Comparison of ENCODE assay signal across 8 cellular contexts in genomic region chr16:29962344-29962994, GRCh38. TPM values are rescaled to one million over a fixed set of nuclear protein-coding genes. Genes with fewer than 3 reads are reported as not detected.
A peak's percentile ranks its signal among the peaks of the same experiment; 100 is the strongest.
DNase-seq lines count a peak whose midpoint lies in the region; ATAC-seq and TF ChIP-seq lines count a peak whose summit lies in the region.

No MANE protein-coding gene starts in this region.

- H3K27me3 ChIP-seq in SJCRH30, result no peaks in the 10 kb centered on the region
- no peaks in the 10 kb centered on the region for H3K27me3 ChIP-seq in esophagus muscularis mucosa

- POLR2A ChIA-PET in activated CD4-positive, alpha-beta T cell treated with anti-CD3 and anti-CD28 coated beads for 36 hours (lab: Charles Lee), result interaction anchor here (1.4 to 2.2 kb wide), 2 partner anchors 11 to 135 kb away, joined by 3 to 14 read pairs; partner anchors contain the start of gene TAOK2

- CTCF ChIA-PET in activated CD4-positive, alpha-beta T cell treated with anti-CD3 and anti-CD28 coated beads for 36 hours (lab: Charles Lee), result interaction anchor here (0.7 to 1.9 kb wide), 10 partner anchors 11 to 1346 kb away, joined by 3 to 15 read pairs (median 4); partner anchors contain the start of genes CDIPT, KCTD13 and TAOK2

- H3K4me1 Mint-ChIP-seq in activated CD4-positive, alpha-beta T cell treated with anti-CD3 and anti-CD28 coated beads for 36 hours, result peaks cover 17% of the 10 kb centered on the region
- H3K4me1 Mint-ChIP-seq in natural killer cell treated with Interleukin-12 subunit alpha and Interleukin-12 subunit beta and Interleukin-15 and Interleukin-18, amount 100 ng/mL, for 72 hours (ENCODE audit: low read depth in 2 of 2), result peaks cover 15 to 16% of the 10 kb centered on the region in 2 donors

- H3K27ac ChIP-seq in SJCRH30, result no peak overlapping the region; the same call in 1 of the 2 replicates
- H3K27ac ChIP-seq in esophagus muscularis mucosa (replicated peaks in 1 of 4), result peak overlapping the region; percentile 92 to 95 (median 94)

- intact Hi-C loops in activated CD4-positive, alpha-beta T cell treated with anti-CD3 and anti-CD28 coated beads for 36 hours (cut with DNase I, micrococcal nuclease), result loop anchor here (1.0 to 5.0 kb wide), 7 partner anchors 11 to 161 kb away; partner anchors contain the start of genes TAOK2 (in 2 of the 2), ASPHD1 (in 1 of the 2), INO80E (in 1 of the 2) and KCTD13 (in 1 of the 2)
- intact Hi-C loops in esophagus muscularis mucosa (cut with DNase I), result loop anchor here (5.0 kb wide), 1 partner anchor 35 kb away; the partner anchor contains the start of gene KCTD13

- DNase-seq in activated CD4-positive, alpha-beta T cell treated with anti-CD3 and anti-CD28 coated beads for 36 hours, result no peak
- DNase-seq in activated CD4-positive, alpha-beta T cell treated with anti-CD3 and anti-CD28 coated beads for 48 hours, result no peak
- no peak for DNase-seq in SJCRH30
- DNase-seq in esophagus muscularis mucosa (ENCODE audit: extremely low spot score), result no peak
- no peak for DNase-seq in natural killer cell treated with Interleukin-12 subunit alpha and Interleukin-12 subunit beta and Interleukin-15 and Interleukin-18, amount 100 ng/mL, for 72 hours (ENCODE audit: low spot score)
- DNase-seq in NCI-H446 treated with DMSO at 0.1 percent for 48 hours (lab: John Stamatoyannopoulos, UW), result no peak
- DNase-seq in NCI-H146 (lab: John Stamatoyannopoulos, UW), result no peak
- DNase-seq in NCI-H1092 (lab: John Stamatoyannopoulos, UW), result no peak

- no peaks in the 10 kb centered on the region for H3K27me3 Mint-ChIP-seq in activated CD4-positive, alpha-beta T cell treated with anti-CD3 and anti-CD28 coated beads for 36 hours
- H3K27me3 Mint-ChIP-seq in natural killer cell treated with Interleukin-12 subunit alpha and Interleukin-12 subunit beta and Interleukin-15 and Interleukin-18, amount 100 ng/mL, for 72 hours, result no peaks in the 10 kb centered on the region

- H3K4me3 ChIP-seq in SJCRH30, result peak overlapping the region; percentile 66
- H3K4me3 ChIP-seq in esophagus muscularis mucosa, result peak overlapping the region; percentile 73 to 95 (median 80)

- no peak for TF ChIP-seq POLR2A in esophagus muscularis mucosa (IDR thresholded peaks at IDR 0.05; ENCODE audit: low read depth)

- H3K4me1 ChIP-seq in SJCRH30 (no peaks in the 10 kb centered on the region), esophagus muscularis mucosa (peaks cover 8 to 34% (median 25%) of the 10 kb centered on the region in 4 donors)

- peak overlapping the region; percentile 87 for H3K27ac Mint-ChIP-seq in activated CD4-positive, alpha-beta T cell treated with anti-CD3 and anti-CD28 coated beads for 36 hours
- H3K27ac Mint-ChIP-seq in natural killer cell treated with Interleukin-12 subunit alpha and Interleukin-12 subunit beta and Interleukin-15 and Interleukin-18, amount 100 ng/mL, for 72 hours, result peak overlapping the region; percentile 83 to 93

- no peaks in the 10 kb centered on the region for H3K9me3 Mint-ChIP-seq in activated CD4-positive, alpha-beta T cell treated with anti-CD3 and anti-CD28 coated beads for 36 hours (ENCODE audit: low read depth)
- H3K9me3 Mint-ChIP-seq in natural killer cell treated with Interleukin-12 subunit alpha and Interleukin-12 subunit beta and Interleukin-15 and Interleukin-18, amount 100 ng/mL, for 72 hours, result no peaks in the 10 kb centered on the region

- WGBS in esophagus muscularis mucosa, result 4% methylated on average over 17 of the region's 18 CpGs

- H3K9me3 ChIP-seq in SJCRH30 (replicated peaks) (no peaks in the 10 kb centered on the region), esophagus muscularis mucosa (no peaks in the 10 kb centered on the region)

- peaks cover 2% of the 10 kb centered on the region for H3K36me3 Mint-ChIP-seq in activated CD4-positive, alpha-beta T cell treated with anti-CD3 and anti-CD28 coated beads for 36 hours (ENCODE audit: low read depth)
- no peaks in the 10 kb centered on the region for H3K36me3 Mint-ChIP-seq in natural killer cell treated with Interleukin-12 subunit alpha and Interleukin-12 subunit beta and Interleukin-15 and Interleukin-18, amount 100 ng/mL, for 72 hours

- H3K4me3 Mint-ChIP-seq in activated CD4-positive, alpha-beta T cell treated with anti-CD3 and anti-CD28 coated beads for 36 hours, result peak overlapping the region; percentile 88
- peak overlapping the region; percentile 96 for H3K4me3 Mint-ChIP-seq in natural killer cell treated with Interleukin-12 subunit alpha and Interleukin-12 subunit beta and Interleukin-15 and Interleukin-18, amount 100 ng/mL, for 72 hours

- no peak for ATAC-seq in activated CD4-positive, alpha-beta T cell treated with anti-CD3 and anti-CD28 coated beads for 36 hours
- no peak for ATAC-seq in natural killer cell treated with Interleukin-12 subunit alpha and Interleukin-12 subunit beta and Interleukin-15 and Interleukin-18, amount 100 ng/mL, for 72 hours

- no peak for TF ChIP-seq CTCF in esophagus muscularis mucosa (IDR thresholded peaks at IDR 0.05)

- H3K36me3 ChIP-seq in SJCRH30 (no peaks in the 10 kb centered on the region), esophagus muscularis mucosa (peaks cover 0 to 33% (median 6%) of the 10 kb centered on the region in 4 donors)

- no peak for TF ChIP-seq EP300 in esophagus muscularis mucosa (IDR thresholded peaks at IDR 0.05)

RNA-seq across cellular contexts. Expression of gene TMEM219, which starts 0.6 kb away (rescaled TPM):
- 10 to 100 TPM; 34.6 to 42.5 TPM for total RNA-seq in activated CD4-positive, alpha-beta T cell treated with anti-CD3 and anti-CD28 coated beads for 36 hours
- 29.8 and 32.1 TPM in 2 replicates for total RNA-seq in SJCRH30 (2014; rRNA removed; shearing (Covaris generic))
- total RNA-seq in esophagus muscularis mucosa, result 100 to 1,000 TPM in 3 of 4 donors, 10 to 100 TPM in 1; 96.8 to 114 (median 105) TPM
- total RNA-seq in natural killer cell treated with Interleukin-12 subunit alpha and Interleukin-12 subunit beta and Interleukin-15 and Interleukin-18, amount 100 ng/mL, for 72 hours, result 10 to 100 TPM; 44.3 to 51.6 TPM

RNA-seq across cellular contexts. Expression of gene TAOK2, which starts 11.2 kb away (rescaled TPM):
- total RNA-seq in activated CD4-positive, alpha-beta T cell treated with anti-CD3 and anti-CD28 coated beads for 36 hours, result 10 to 100 TPM; 24.1 to 24.4 TPM
- total RNA-seq in SJCRH30 (2014; rRNA removed; shearing (Covaris generic)), result 27.3 and 30.6 TPM in 2 replicates
- total RNA-seq in esophagus muscularis mucosa, result 10 to 100 TPM; 40.9 to 63.6 (median 51.4) TPM
- 10 to 100 TPM; 39.6 to 66.8 TPM for total RNA-seq in natural killer cell treated with Interleukin-12 subunit alpha and Interleukin-12 subunit beta and Interleukin-15 and Interleukin-18, amount 100 ng/mL, for 72 hours

RNA-seq across cellular contexts. Expression of gene HIRIP3, which starts 32.9 kb away (rescaled TPM):
- total RNA-seq in activated CD4-positive, alpha-beta T cell treated with anti-CD3 and anti-CD28 coated beads for 36 hours, result 10 to 100 TPM; 25.1 to 36.8 TPM
- total RNA-seq in SJCRH30 (2014; rRNA removed; shearing (Covaris generic)), result 10.9 and 12.5 TPM in 2 replicates
- 10 to 100 TPM; 20.8 to 39.4 (median 22.1) TPM for total RNA-seq in esophagus muscularis mucosa
- total RNA-seq in natural killer cell treated with Interleukin-12 subunit alpha and Interleukin-12 subunit beta and Interleukin-15 and Interleukin-18, amount 100 ng/mL, for 72 hours, result 10 to 100 TPM; 30.0 to 40.8 TPM

RNA-seq across cellular contexts. Expression of gene INO80E, which starts 33.6 kb away (rescaled TPM):
- 100 to 1,000 TPM in 1 of 2 experiments, 10 to 100 TPM in 1; 80.1 to 106 TPM for total RNA-seq in activated CD4-positive, alpha-beta T cell treated with anti-CD3 and anti-CD28 coated beads for 36 hours
- total RNA-seq in SJCRH30 (2014; rRNA removed; shearing (Covaris generic)), result 54.5 and 55.7 TPM in 2 replicates
- total RNA-seq in esophagus muscularis mucosa, result 10 to 100 TPM; 38.2 to 58.1 (median 43.5) TPM
- total RNA-seq in natural killer cell treated with Interleukin-12 subunit alpha and Interleukin-12 subunit beta and Interleukin-15 and Interleukin-18, amount 100 ng/mL, for 72 hours, result 100 to 1,000 TPM; 101 to 133 TPM

RNA-seq across cellular contexts. Expression of gene KCTD13, which starts 36.4 kb away (rescaled TPM):
- total RNA-seq in activated CD4-positive, alpha-beta T cell treated with anti-CD3 and anti-CD28 coated beads for 36 hours, result 10 to 100 TPM; 30.4 to 33.4 TPM
- total RNA-seq in SJCRH30 (2014; rRNA removed; shearing (Covaris generic)), result 3.5 and 5.3 TPM in 2 replicates
- 10 to 100 TPM; 14.4 to 25.7 (median 18.8) TPM for total RNA-seq in esophagus muscularis mucosa
- 10 to 100 TPM; 53.6 to 92.7 TPM for total RNA-seq in natural killer cell treated with Interleukin-12 subunit alpha and Interleukin-12 subunit beta and Interleukin-15 and Interleukin-18, amount 100 ng/mL, for 72 hours
